In the genomic region with DNA sequence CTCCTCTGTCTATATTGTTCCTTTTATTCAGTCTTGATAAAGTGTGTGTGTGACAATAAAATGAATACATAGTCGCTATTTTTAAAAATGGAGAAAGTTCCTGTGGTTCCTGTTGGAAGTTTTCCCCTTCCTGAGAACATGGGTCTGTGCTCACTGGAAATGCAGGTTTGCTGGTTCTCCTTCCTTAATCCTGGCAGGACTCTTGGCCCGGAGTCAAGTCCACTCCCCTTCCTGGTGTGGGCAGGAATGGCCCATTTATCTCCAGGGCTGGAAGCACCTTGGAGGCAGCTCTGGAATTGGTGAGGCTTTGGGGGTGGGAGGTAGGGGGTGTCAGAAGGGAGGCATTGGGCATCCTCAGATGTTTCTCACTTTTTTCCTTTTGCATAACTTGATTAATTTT, we compare ENCODE assay signal across 16 cellular contexts. TPM values are rescaled to one million over a fixed set of nuclear protein-coding genes. Genes with fewer than 3 reads are reported as not detected.
DNase-seq lines count a peak whose midpoint lies in the region; ATAC-seq, FAIRE-seq and TF ChIP-seq lines count a peak whose summit lies in the region.
"Had no signal": no experiment of that assay in that cellular context is flagged by ENCODE, and none has a peak within 500 bp of the region (broad histone marks: within the 10 kb centered on the region; RNA-seq: fewer than 3 reads in every experiment).

No MANE protein-coding gene starts in this region.

- FAIRE-seq in GM19239 (lab: Jason Lieb, UNC), result no peak

- intact Hi-C loops in esophagus muscularis mucosa (cut with DNase I), result loop anchor here (2.0 to 10.0 kb wide), 2 partner anchors 142 to 216 kb away; no protein-coding TSS in a partner anchor

- no peak for TF ChIP-seq EP300 in esophagus muscularis mucosa (IDR thresholded peaks at IDR 0.05)

- H3K27ac ChIP-seq in ACC112 (ENCODE audit: low read depth, low read length) (no peak overlapping the region), Karpas-422 (ENCODE audit: low read length) (no peak overlapping the region), esophagus muscularis mucosa (replicated peaks in 1 of 4) (no peak overlapping the region)
- H3K27ac ChIP-seq: KMS-11 had no signal

- no peak overlapping the region for H3K4me3 ChIP-seq in ACC112 (ENCODE audit: low read depth, low read length)
- H3K4me3 ChIP-seq in Karpas-422 (ENCODE audit: low read length), result no peak overlapping the region
- no peak overlapping the region for H3K4me3 ChIP-seq in esophagus muscularis mucosa

- H3K27ac Mint-ChIP-seq in brain, result no peak overlapping the region
- H3K27ac Mint-ChIP-seq: activated CD8-positive, alpha-beta T cell treated with anti-CD3 and anti-CD28 coated beads, Interleukin-2, amount 10 ng/mL, durations not matched to agents 7 days and 5 days; activated naive CD4-positive, alpha-beta T cell treated with anti-CD3 and anti-CD28 coated beads for 36 hours had no signal

- H3K9me3 ChIP-seq in Karpas-422 (ENCODE audit: low read length) (no peaks in the 10 kb centered on the region), esophagus muscularis mucosa (no peaks in the 10 kb centered on the region)
- H3K9me3 ChIP-seq: BE2C had no signal

- H3K79me2 ChIP-seq in ACC112 (ENCODE audit: control insufficient read depth, insufficient read depth, low read length, unreplicated experiment) (no peaks in the 10 kb centered on the region), Karpas-422 (ENCODE audit: low read length) (no peaks in the 10 kb centered on the region)

- peaks cover 7% of the 10 kb centered on the region for H3K4me1 Mint-ChIP-seq in brain

- H3K27me3 ChIP-seq in ACC112 (ENCODE audit: insufficient read depth, low read length), result no peaks in the 10 kb centered on the region
- H3K27me3 ChIP-seq in Karpas-422 (ENCODE audit: low read length), result no peaks in the 10 kb centered on the region
- H3K27me3 ChIP-seq in esophagus muscularis mucosa, result no peaks in the 10 kb centered on the region
- H3K27me3 ChIP-seq: BE2C had no signal

- no peaks in the 10 kb centered on the region for H4K20me1 ChIP-seq in Karpas-422 (ENCODE audit: insufficient read depth, low read depth, low read length)

- H3K4me1 ChIP-seq in ACC112 (ENCODE audit: control insufficient read depth, insufficient read depth, low read length, unreplicated experiment), result peaks cover 21% of the 10 kb centered on the region
- peaks cover 5% of the 10 kb centered on the region for H3K4me1 ChIP-seq in Karpas-422 (ENCODE audit: low read length)
- peaks cover 0 to 20% (median 15%) of the 10 kb centered on the region in 4 donors for H3K4me1 ChIP-seq in esophagus muscularis mucosa
- H3K4me1 ChIP-seq: BE2C had no signal

- peaks cover 7% of the 10 kb centered on the region for H3K27me3 Mint-ChIP-seq in brain

- peak overlapping the region; percentile 19 to 65 (median 52) for H3K4me3 Mint-ChIP-seq in brain
- H3K4me3 Mint-ChIP-seq: activated CD8-positive, alpha-beta T cell treated with anti-CD3 and anti-CD28 coated beads, Interleukin-2, amount 10 ng/mL, durations not matched to agents 7 days and 5 days; activated naive CD4-positive, alpha-beta T cell treated with anti-CD3 and anti-CD28 coated beads for 36 hours had no signal

- DNase-seq in Karpas-422 (peak; percentile 36), mucosa of gallbladder (ENCODE audit: low spot score) (peak; percentile 58), esophagus muscularis mucosa (ENCODE audit: extremely low spot score) (no peak), NCI-H82 (lab: John Stamatoyannopoulos, UW) (no peak), GM19239 (ENCODE audit: insufficient read length, low spot score) (no peak)
- DNase-seq: activated CD8-positive, alpha-beta T cell treated with anti-CD3 and anti-CD28 coated beads, Interleukin-2, amount 10 ng/mL, durations not matched to agents 7 days and 5 days; activated naive CD4-positive, alpha-beta T cell treated with anti-CD3 and anti-CD28 coated beads for 36 hours; BE2C; GF-D8; stimulated activated CD4-positive, alpha-beta T cell treated with anti-CD3 and anti-CD28 coated beads, Interleukin-4, amount 100 ng/mL, for 1 hour; stimulated activated naive CD4-positive, alpha-beta T cell had no signal

- H3K36me3 Mint-ChIP-seq in brain, result no peaks in the 10 kb centered on the region

- no peak for TF ChIP-seq POLR2A in esophagus muscularis mucosa (IDR thresholded peaks at IDR 0.05; ENCODE audit: low read depth)

- H3K9ac ChIP-seq in Karpas-422 (ENCODE audit: low read length), result no peak overlapping the region
- H3K9ac ChIP-seq: KMS-11 had no signal

- TF ChIP-seq CTCF in brain (conservative IDR thresholded peaks at IDR 0.05) (no peak), esophagus muscularis mucosa (IDR thresholded peaks at IDR 0.05) (no peak)

- H3K4me2 ChIP-seq in Karpas-422 (ENCODE audit: low read depth, low read length, poor library complexity, severe bottlenecking), result no peak overlapping the region

- no peaks in the 10 kb centered on the region for H3K9me3 Mint-ChIP-seq in brain
- H3K9me3 Mint-ChIP-seq: activated naive CD4-positive, alpha-beta T cell treated with anti-CD3 and anti-CD28 coated beads for 36 hours had no signal

- WGBS in esophagus muscularis mucosa, result 61% methylated on average over 2 of the region's 2 CpGs

- H3K36me3 ChIP-seq in ACC112 (ENCODE audit: insufficient read depth, low read length) (no peaks in the 10 kb centered on the region), Karpas-422 (ENCODE audit: insufficient read depth, low read length) (no peaks in the 10 kb centered on the region), esophagus muscularis mucosa (no peaks in the 10 kb centered on the region)
- H3K36me3 ChIP-seq: BE2C had no signal

- no peaks in the 10 kb centered on the region for H3K9me2 ChIP-seq in Karpas-422 (replicated peaks; ENCODE audit: insufficient read depth, low read length)

- peak overlapping the region; percentile 53 for H2AFZ ChIP-seq in ACC112 (ENCODE audit: low read length, unreplicated experiment)
- no peak overlapping the region for H2AFZ ChIP-seq in Karpas-422 (ENCODE audit: low read length)

- no peak for ATAC-seq in GM18520 (IDR thresholded peaks at IDR 0.05; ENCODE audit: unreplicated experiment)

RNA-seq across cellular contexts. Expression of gene FOXL2, which starts 30.1 kb away (rescaled TPM):
- not detected in 2 replicates for total RNA-seq in Karpas-422 (2014; rRNA removed; shearing (Covaris generic); ENCODE audit: low replicate concordance)
- polyA plus RNA-seq in brain (ENCODE audit: insufficient read depth, low read depth, low replicate concordance), result not detected
- total RNA-seq in mucosa of gallbladder (0.14 TPM), esophagus muscularis mucosa (under 1 TPM in 2 of 4 donors, not detected in 2; 0.17 to 0.26 TPM)
- total RNA-seq: activated CD8-positive, alpha-beta T cell treated with anti-CD3 and anti-CD28 coated beads, Interleukin-2, amount 10 ng/mL, durations not matched to agents 7 days and 5 days; activated naive CD4-positive, alpha-beta T cell treated with anti-CD3 and anti-CD28 coated beads for 36 hours; mesenteric fat pad had no signal

RNA-seq across cellular contexts. Expression of gene FOXL2NB, which starts 30.2 kb away (rescaled TPM):
- not detected in 2 replicates for total RNA-seq in Karpas-422 (2014; rRNA removed; shearing (Covaris generic); ENCODE audit: low replicate concordance)
- polyA plus RNA-seq in brain (ENCODE audit: insufficient read depth, low read depth, low replicate concordance), result not detected
- total RNA-seq in mucosa of gallbladder (0.09 TPM), esophagus muscularis mucosa (not detected)
- total RNA-seq: activated CD8-positive, alpha-beta T cell treated with anti-CD3 and anti-CD28 coated beads, Interleukin-2, amount 10 ng/mL, durations not matched to agents 7 days and 5 days; activated naive CD4-positive, alpha-beta T cell treated with anti-CD3 and anti-CD28 coated beads for 36 hours; mesenteric fat pad had no signal

Comparison
In these comparisons a context has a peak if more than half of its experiments do, and no peak if none do; other contexts are left out.
1. DNase-seq: peak in Karpas-422 (single experiment) and mucosa of gallbladder (single experiment); none in esophagus muscularis mucosa (single experiment), NCI-H82 (single experiment) and GM19239 (single experiment).